8 cellular contexts compared by ENCODE assay signal in the genomic region with DNA sequence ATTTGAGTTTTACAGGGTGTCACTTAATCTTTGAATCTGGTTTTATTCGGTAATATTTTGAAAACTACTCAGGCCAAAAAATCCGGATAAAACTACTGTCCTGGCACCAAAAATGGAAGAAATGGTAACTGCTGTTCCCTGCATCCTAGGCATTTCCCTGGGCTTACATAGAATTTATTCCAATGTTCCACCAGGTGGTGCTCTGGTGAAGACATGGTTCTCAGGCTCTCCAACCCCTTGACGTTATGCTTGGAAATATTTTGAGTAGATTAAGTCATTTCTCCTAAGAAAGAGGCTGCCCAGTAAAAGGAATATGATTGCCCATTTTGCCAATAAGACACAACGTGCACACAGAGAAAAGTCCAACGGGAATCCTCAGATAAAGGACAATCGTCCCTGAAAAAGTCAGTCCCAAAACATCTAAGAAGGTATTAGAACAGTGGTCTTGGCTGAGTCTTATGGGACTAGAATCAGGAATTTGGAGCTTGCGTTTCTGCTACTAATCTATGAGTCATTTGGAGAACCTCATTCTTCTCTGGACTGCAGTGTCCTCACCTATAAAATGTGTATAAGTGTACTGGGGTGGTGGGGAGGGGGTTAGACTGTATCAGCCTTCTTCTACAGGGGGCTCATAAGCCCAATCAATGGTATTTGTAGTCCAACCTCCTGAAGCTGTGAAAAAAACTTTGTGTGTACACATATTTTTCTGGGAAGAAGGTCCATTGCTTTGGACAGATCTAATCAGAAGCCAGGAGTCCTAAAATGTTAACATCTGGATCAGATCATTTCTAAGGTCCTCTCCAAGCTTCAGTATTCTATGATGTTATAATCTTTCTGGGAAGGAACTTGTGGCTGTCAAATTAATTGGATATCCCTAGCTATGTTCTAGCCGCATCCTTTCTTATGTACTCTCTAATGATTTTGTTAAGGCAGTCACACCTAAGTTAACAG.
A peak's percentile ranks its signal among the peaks of the same experiment; 100 is the strongest.
DNase-seq lines count a peak whose midpoint lies in the region; ATAC-seq and TF ChIP-seq lines count a peak whose summit lies in the region.

No MANE protein-coding gene starts in this region.

- H3K9me3 Mint-ChIP-seq in nephron progenitor cell = peaks cover 11% of the 10 kb centered on the region
- H3K9me3 Mint-ChIP-seq in activated CD4-positive, alpha-beta T cell treated with anti-CD3 and anti-CD28 coated beads for 36 hours (ENCODE audit: low read depth) = peaks cover 10% of the 10 kb centered on the region

- H3K4me1 Mint-ChIP-seq in nephron progenitor cell = no peaks in the 10 kb centered on the region
- H3K4me1 Mint-ChIP-seq in activated CD4-positive, alpha-beta T cell treated with anti-CD3 and anti-CD28 coated beads for 36 hours = no peaks in the 10 kb centered on the region

- ATAC-seq in HG02798 (IDR thresholded peaks at IDR 0.05; ENCODE audit: poor library complexity, unreplicated experiment) (peak; percentile 37), HG03108 (IDR thresholded peaks at IDR 0.05; ENCODE audit: unreplicated experiment) (no peak)
- ATAC-seq in activated CD4-positive, alpha-beta T cell treated with anti-CD3 and anti-CD28 coated beads for 36 hours = no peak

- H3K36me3 ChIP-seq in OCI-LY3 (replicated peaks; ENCODE audit: low read depth, low read length) = no peaks in the 10 kb centered on the region

- TF ChIP-seq CTCF in C4-2B (conservative IDR thresholded peaks at IDR 0.05) (peak; percentile 50), OCI-LY3 (IDR thresholded peaks at IDR 0.05; ENCODE audit: low read depth, low read length) (peak; percentile 38), epithelial cell of proximal tubule (conservative IDR thresholded peaks at IDR 0.05; ENCODE audit: low read depth, low read length) (peak; percentile 77), nephron progenitor cell (IDR thresholded peaks at IDR 0.05) (peak; percentile 36)

- H3K4me3 ChIP-seq in OCI-LY3 (ENCODE audit: low read length) = no peak overlapping the region
- no peak overlapping the region for H3K4me3 ChIP-seq in epithelial cell of proximal tubule (ENCODE audit: low read depth, low read length)

- CTCF ChIA-PET in activated CD4-positive, alpha-beta T cell treated with anti-CD3 and anti-CD28 coated beads for 36 hours (lab: Charles Lee) = no interaction called here

- H3K9me3 ChIP-seq in OCI-LY3 (ENCODE audit: insufficient read depth, low read length) = no peaks in the 10 kb centered on the region

- no peaks in the 10 kb centered on the region for H4K20me1 ChIP-seq in OCI-LY3 (ENCODE audit: insufficient read depth, low read length)

- H2AFZ ChIP-seq in OCI-LY3 (ENCODE audit: low read depth, low read length) = no peak overlapping the region

- DNase-seq in epithelial cell of proximal tubule (ENCODE audit: low read depth) = no peak
- peak; percentile 7 for DNase-seq in nephron progenitor cell
- no peak for DNase-seq in activated CD4-positive, alpha-beta T cell treated with anti-CD3 and anti-CD28 coated beads for 36 hours
- DNase-seq in cerebellar nuclear complex (lab: John Stamatoyannopoulos, UW) = no peak

- H3K9ac ChIP-seq in OCI-LY3 (ENCODE audit: low read length) = no peak overlapping the region

- H3K27me3 Mint-ChIP-seq in nephron progenitor cell (ENCODE audit: low read depth, poor library complexity) = peaks cover 2% of the 10 kb centered on the region
- no peaks in the 10 kb centered on the region for H3K27me3 Mint-ChIP-seq in activated CD4-positive, alpha-beta T cell treated with anti-CD3 and anti-CD28 coated beads for 36 hours

- no peaks in the 10 kb centered on the region for H3K4me1 ChIP-seq in OCI-LY3 (ENCODE audit: low read length)

- H3K4me2 ChIP-seq in OCI-LY3 (ENCODE audit: low read length) = no peak overlapping the region

- H3K27ac ChIP-seq in C4-2B (no peak overlapping the region), OCI-LY3 (ENCODE audit: low read length) (no peak overlapping the region)

- no peak overlapping the region for H3K27ac Mint-ChIP-seq in nephron progenitor cell
- no peak overlapping the region for H3K27ac Mint-ChIP-seq in activated CD4-positive, alpha-beta T cell treated with anti-CD3 and anti-CD28 coated beads for 36 hours

- peaks cover 4% of the 10 kb centered on the region for H3K36me3 Mint-ChIP-seq in nephron progenitor cell (ENCODE audit: low read depth)
- H3K36me3 Mint-ChIP-seq in activated CD4-positive, alpha-beta T cell treated with anti-CD3 and anti-CD28 coated beads for 36 hours (ENCODE audit: low read depth) = no peaks in the 10 kb centered on the region

- 0 out of 2 replicates have a peak, but pooled peaks cover 5% of the 10 kb centered on the region for H3K27me3 ChIP-seq in OCI-LY3 (ENCODE audit: low read depth, low read length)

- intact Hi-C loops in activated CD4-positive, alpha-beta T cell treated with anti-CD3 and anti-CD28 coated beads for 36 hours (cut with DNase I, micrococcal nuclease) = no loop called here

- H3K4me3 Mint-ChIP-seq in nephron progenitor cell = no peak overlapping the region
- no peak overlapping the region for H3K4me3 Mint-ChIP-seq in activated CD4-positive, alpha-beta T cell treated with anti-CD3 and anti-CD28 coated beads for 36 hours

- POLR2A ChIA-PET in activated CD4-positive, alpha-beta T cell treated with anti-CD3 and anti-CD28 coated beads for 36 hours (lab: Charles Lee) = interaction anchor here (0.6 kb wide), 1 partner anchor 109 kb away, joined by 3 read pairs; no protein-coding TSS in a partner anchor

- H3K79me2 ChIP-seq in OCI-LY3 (ENCODE audit: low read length) = no peaks in the 10 kb centered on the region
